ENCODE assay signal across 11 cellular contexts in the genomic region with DNA sequence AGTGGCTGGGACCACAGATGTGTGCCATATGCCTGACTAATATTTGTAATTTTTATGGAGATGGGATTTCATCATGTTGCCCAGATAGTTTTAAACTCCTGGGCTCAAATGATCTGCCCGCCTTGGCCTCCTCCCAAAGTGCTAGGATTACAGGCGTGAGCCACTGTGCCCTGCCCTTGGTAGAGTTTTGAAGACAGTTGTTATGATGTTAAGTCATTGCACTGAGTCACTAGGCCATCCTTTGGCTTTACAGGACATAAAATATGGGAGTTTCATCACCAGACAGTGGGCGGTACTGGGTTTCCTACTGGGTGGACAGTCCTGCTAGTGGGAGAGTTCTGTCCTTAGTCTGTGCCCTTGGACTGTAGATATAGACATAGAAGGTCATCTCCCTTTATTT.
"Had no signal": no experiment of that assay in that cellular context is flagged by ENCODE, and none has a peak within 500 bp of the region (broad histone marks: within the 10 kb centered on the region; RNA-seq: fewer than 3 reads in every experiment).

No MANE protein-coding gene starts in this region.

- H3K36me3 ChIP-seq: ascending aorta, left lung, stomach, thoracic aorta, uterus had no signal

- DNase-seq: activated CD4-positive, alpha-beta memory T cell treated with anti-CD3 and anti-CD28 coated beads, Interleukin-2, amount 10 ng/mL, durations not matched to agents 7 days and 5 days; activated gamma-delta T cell treated with Interleukin-2 at 50 U/mL for 16 hours; activated T-cell treated with anti-CD3 and anti-CD28 coated beads, Interleukin-2, amount 50 U/mL, for 72 hours; foreskin melanocyte; left lung; stimulated activated CD4-positive, alpha-beta T cell treated with anti-CD3 and anti-CD28 coated beads, Interleukin-4, amount 100 ng/mL, for 4 hours; stomach; uterus had no signal

- H3K27ac ChIP-seq: ascending aorta, left lung, skin epidermis, stomach, thoracic aorta, uterus had no signal

- H3K4me3 ChIP-seq: ascending aorta, left lung, skin epidermis, stomach, thoracic aorta, uterus had no signal

- ATAC-seq: activated T-cell treated with anti-CD3 and anti-CD28 coated beads, Interleukin-2, amount 50 U/mL, for 72 hours; left lung had no signal

- H3K9me3 ChIP-seq: ascending aorta, left lung, stomach, thoracic aorta, uterus had no signal

- H3K4me1 ChIP-seq: ascending aorta, left lung, stomach, uterus had no signal

- H3K27me3 ChIP-seq: ascending aorta, left lung, stomach, uterus had no signal
